ENCODE assay signal across 2 cellular contexts in genomic region chr17:2092253-2092652, GRCh38.
TF ChIP-seq lines count a peak whose summit lies in the region.

No MANE protein-coding gene starts in this region.

TF ChIP-seq in HCT116, 20 proteins besides CTCF, POLR2A, EP300 and RAD21:
- TF ChIP-seq FOSL1 (IDR thresholded peaks at IDR 0.05; ENCODE audit: low read depth) (no peak), CBX3 (IDR thresholded peaks at IDR 0.05; ENCODE audit: low read depth) (no peak), POLR2AphosphoS5 (IDR thresholded peaks at IDR 0.05; ENCODE audit: low read depth, low read length) (no peak), SIN3A (IDR thresholded peaks at IDR 0.05; ENCODE audit: low read depth) (no peak), JUND (IDR thresholded peaks at IDR 0.05) (no peak), ZBTB33 (IDR thresholded peaks at IDR 0.05; ENCODE audit: extremely low read depth, insufficient replicate concordance, low read length) (no peak), ZNF274 (IDR thresholded peaks at IDR 0.05; ENCODE audit: low read depth, low read length) (no peak), YY1 (IDR thresholded peaks at IDR 0.05; ENCODE audit: extremely low read depth, insufficient replicate concordance, low read depth, low read length) (no peak)

TF ChIP-seq in H1, 55 proteins besides CTCF, POLR2A, EP300 and RAD21:
- TF ChIP-seq SIRT6 (IDR thresholded peaks at IDR 0.05; ENCODE audit: low read length) = no peak
- no peak for TF ChIP-seq TAF7 (optimal IDR thresholded peaks at IDR 0.05; ENCODE audit: borderline replicate concordance, low read depth, low read length)
TF ChIP-seq in H1: peak in this region for 0.
